Comparison of ENCODE assay signal across 7 cellular contexts in the genomic region with DNA sequence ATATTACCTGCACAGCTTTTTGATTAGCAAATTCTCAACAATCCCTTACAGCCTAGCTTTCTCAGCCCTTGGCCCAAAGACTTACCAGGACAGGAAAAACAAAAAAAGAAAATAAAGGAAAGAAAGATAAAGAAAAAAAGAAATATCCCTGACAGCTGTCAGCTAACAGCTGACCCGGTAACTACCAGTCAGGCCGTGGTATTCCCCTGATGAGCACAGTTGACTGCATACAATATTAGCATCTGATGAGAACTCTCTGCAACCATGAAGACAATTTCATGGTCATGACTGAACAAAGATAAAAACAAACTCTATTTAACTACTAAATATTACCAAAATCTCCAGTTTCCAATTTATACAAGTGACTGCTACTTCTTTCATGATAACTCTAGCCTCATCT.
"Had no signal": no experiment of that assay in that cellular context is flagged by ENCODE, and none has a peak within 500 bp of the region (broad histone marks: within the 10 kb centered on the region; RNA-seq: fewer than 3 reads in every experiment).

No MANE protein-coding gene starts in this region.

- H3K27me3 Mint-ChIP-seq: IgD-negative memory B cell had no signal

- ATAC-seq: HCT116, HepG2 had no signal

- H3K36me3 Mint-ChIP-seq: IgD-negative memory B cell had no signal

- DNase-seq: GM23248, GOT3, H7, HFFc6 had no signal

- H3K4me3 Mint-ChIP-seq: HFFc6, IgD-negative memory B cell had no signal

- H3K4me1 Mint-ChIP-seq: IgD-negative memory B cell had no signal

- H3K27ac Mint-ChIP-seq: HFFc6, IgD-negative memory B cell had no signal
